Comparison of ENCODE assay signal across 8 cellular contexts in the genomic region with DNA sequence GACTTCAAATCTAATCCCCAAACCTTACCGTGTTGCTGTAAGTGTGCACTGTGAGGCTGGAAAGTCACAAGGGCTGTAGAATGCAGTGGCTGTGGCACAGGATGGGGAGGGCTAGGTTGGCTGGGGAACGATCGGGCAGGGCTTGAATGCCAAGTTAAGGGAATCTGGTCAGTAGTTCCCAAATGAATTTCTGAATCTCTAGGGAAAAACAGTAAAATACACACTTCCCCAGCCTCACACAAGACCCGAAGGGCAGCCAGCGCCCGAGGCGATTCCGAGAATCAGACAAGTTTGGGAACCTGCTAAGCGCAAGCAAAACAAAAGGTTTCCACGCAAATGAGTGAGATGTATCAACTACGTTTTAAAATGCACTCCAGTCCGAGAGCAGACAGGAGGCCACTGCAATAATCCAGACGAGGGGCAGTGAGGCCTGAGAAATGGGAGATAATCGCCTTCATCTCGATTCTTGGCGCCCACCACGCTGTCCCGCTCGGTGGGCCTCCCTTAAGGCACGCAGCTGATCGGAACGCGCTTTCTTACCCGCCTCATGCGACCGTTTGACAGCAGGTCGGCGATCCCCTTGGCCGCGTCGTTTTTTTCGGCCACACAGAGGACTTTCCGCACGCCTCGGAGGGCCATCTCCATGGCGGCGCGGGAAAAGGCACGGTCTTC. TPM values are rescaled to one million over a fixed set of nuclear protein-coding genes. Genes with fewer than 3 reads are reported as not detected.
DNase-seq lines count a peak whose midpoint lies in the region; TF ChIP-seq lines count a peak whose summit lies in the region.

No MANE protein-coding gene starts in this region.

- DNase-seq in HFFc6 (no peak), SK-MEL-5 (ENCODE audit: low read depth, low spot score) (peak; percentile 8), epithelial cell of prostate (ENCODE audit: low read depth, low spot score) (no peak), SHP77 treated with DMSO at 0.1 percent for 48 hours (lab: John Stamatoyannopoulos, UW) (no peak), GM19240 (ENCODE audit: insufficient read length, low spot score) (no peak)
- DNase-seq in stimulated activated CD4-positive, alpha-beta T cell treated with anti-CD3 and anti-CD28 coated beads, Interleukin-4, amount 100 ng/mL, for 1 hour, result no peak

- in situ Hi-C loops in SK-MEL-5 (cut with HindIII; ENCODE audit: low pct_unique_long_range_greater_than_20kb, low sequenced_read_pairs), result no loop called here

- H3K9me3 Mint-ChIP-seq in HFFc6 (no peaks in the 10 kb centered on the region), nephron (no peaks in the 10 kb centered on the region)

- peak overlapping the region; percentile 92 for H3K4me3 Mint-ChIP-seq in HFFc6
- H3K4me3 Mint-ChIP-seq in nephron, result peak overlapping the region; percentile 88 to 89 (median 88)

- H3K27ac Mint-ChIP-seq in HFFc6 (peak overlapping the region; percentile 96), nephron (peak overlapping the region; percentile 78 to 94 (median 82))

- peak overlapping the region; percentile 82 for H3K4me3 ChIP-seq in GM08714 (ENCODE audit: low read length)

- H3K36me3 Mint-ChIP-seq in HFFc6 (ENCODE audit: low read depth) (peaks cover 32% of the 10 kb centered on the region), nephron (ENCODE audit: low read depth) (peaks cover 45% of the 10 kb centered on the region)

- peak overlapping the region; percentile 93 for H3K27ac ChIP-seq in epithelial cell of prostate

- H3K27me3 Mint-ChIP-seq in HFFc6 (ENCODE audit: insufficient read depth) (peaks cover 3% of the 10 kb centered on the region), nephron (ENCODE audit: low read depth) (peaks cover 6% of the 10 kb centered on the region)

- no peak for TF ChIP-seq CTCF in HFFc6 (IDR thresholded peaks at IDR 0.05)
- no peak for TF ChIP-seq CTCF in nephron (IDR thresholded peaks at IDR 0.05; ENCODE audit: unreplicated experiment in 3 of 3)

- peaks cover 60% of the 10 kb centered on the region for H3K4me1 Mint-ChIP-seq in HFFc6 (ENCODE audit: low read depth)
- H3K4me1 Mint-ChIP-seq in nephron, result peaks cover 60% of the 10 kb centered on the region

RNA-seq across cellular contexts. Expression of a gene that starts 0.6 kb away (rescaled TPM):
- 10 to 100 TPM; 23.0 to 26.4 (median 24.0) TPM for total RNA-seq in HFFc6 (2021; fragmentation: NEBNext Ultra II Directional; extraction: Animal tissue kit (Norgen Biotek cat#: 25700))
- total RNA-seq in SK-MEL-5 (2014; rRNA removed; shearing (Covaris generic)), result 31.8 and 32.0 TPM in 2 replicates
- polyA plus RNA-seq in SK-MEL-5 (2015; cell fraction: cytosol; rRNA removed), result 33.6 and 47.5 TPM in 2 replicates
- polyA plus RNA-seq in SK-MEL-5 (2015; cell fraction: nucleus; rRNA removed), result 29.8 and 40.7 TPM in 2 replicates

RNA-seq across cellular contexts. Expression of a gene that starts 0.9 kb away (rescaled TPM):
- 10 to 100 TPM; 13.9 to 16.9 (median 15.5) TPM for total RNA-seq in HFFc6 (2021; fragmentation: NEBNext Ultra II Directional; extraction: Animal tissue kit (Norgen Biotek cat#: 25700))
- 22.0 and 23.1 TPM in 2 replicates for total RNA-seq in SK-MEL-5 (2014; rRNA removed; shearing (Covaris generic))
- 20.9 and 28.5 TPM in 2 replicates for polyA plus RNA-seq in SK-MEL-5 (2015; cell fraction: cytosol; rRNA removed)
- 26.6 and 31.3 TPM in 2 replicates for polyA plus RNA-seq in SK-MEL-5 (2015; cell fraction: nucleus; rRNA removed)

RNA-seq across cellular contexts. Expression of a gene that starts 49.2 kb away (rescaled TPM):
- total RNA-seq in HFFc6 (2021; fragmentation: NEBNext Ultra II Directional; extraction: Animal tissue kit (Norgen Biotek cat#: 25700)), result 10 to 100 TPM in 5 of 6 experiments, 1 to 10 TPM in 1; 7.9 to 18.5 (median 16.2) TPM
- 20.5 and 21.4 TPM in 2 replicates for total RNA-seq in SK-MEL-5 (2014; rRNA removed; shearing (Covaris generic))
- polyA plus RNA-seq in SK-MEL-5 (2015; cell fraction: cytosol; rRNA removed), result 28.6 and 32.3 TPM in 2 replicates
- 23.5 and 29.1 TPM in 2 replicates for polyA plus RNA-seq in SK-MEL-5 (2015; cell fraction: nucleus; rRNA removed)

RNA-seq across cellular contexts. Expression of a gene that starts 53.7 kb away (rescaled TPM):
- total RNA-seq in HFFc6 (2021; fragmentation: NEBNext Ultra II Directional; extraction: Animal tissue kit (Norgen Biotek cat#: 25700)), result 10 to 100 TPM; 13.3 to 19.9 (median 16.6) TPM
- 5.4 TPM in 2 replicates for total RNA-seq in SK-MEL-5 (2014; rRNA removed; shearing (Covaris generic))
- 5.2 and 8.6 TPM in 2 replicates for polyA plus RNA-seq in SK-MEL-5 (2015; cell fraction: cytosol; rRNA removed)
- 8.6 and 9.4 TPM in 2 replicates for polyA plus RNA-seq in SK-MEL-5 (2015; cell fraction: nucleus; rRNA removed)

RNA-seq across cellular contexts. Expression of a gene that starts 55.7 kb away (rescaled TPM):
- total RNA-seq in HFFc6 (2021; fragmentation: NEBNext Ultra II Directional; extraction: Animal tissue kit (Norgen Biotek cat#: 25700)), result 100 to 1,000 TPM; 347 to 472 (median 438) TPM
- total RNA-seq in SK-MEL-5 (2014; rRNA removed; shearing (Covaris generic)), result 96.0 and 113 TPM in 2 replicates
- polyA plus RNA-seq in SK-MEL-5 (2015; cell fraction: cytosol; rRNA removed), result 125 and 164 TPM in 2 replicates
- polyA plus RNA-seq in SK-MEL-5 (2015; cell fraction: nucleus; rRNA removed), result 327 and 369 TPM in 2 replicates
